In genomic region chr12:110279976-110280783, GRCh38 we compare ENCODE assay signal across 8 cellular contexts. TPM values are rescaled to one million over a fixed set of nuclear protein-coding genes. Genes with fewer than 3 reads are reported as not detected.
DNase-seq lines count a peak whose midpoint lies in the region; ATAC-seq lines count a peak whose summit lies in the region.

No MANE protein-coding gene starts in this region.

- peak; percentile 31 for ATAC-seq in effector memory CD8-positive, alpha-beta T cell (replicated peaks)
- ATAC-seq in GM19351 (IDR thresholded peaks at IDR 0.05; ENCODE audit: unreplicated experiment): no peak

- peak overlapping the region; percentile 98 for H3K27ac ChIP-seq in mesodermal cell (ENCODE audit: low read depth, low read length, severe bottlenecking)

- H3K36me3 Mint-ChIP-seq in activated CD4-positive, alpha-beta T cell treated with anti-CD3 and anti-CD28 coated beads, Interleukin-2, amount 10 ng/mL, durations not matched to agents 24 days and 14 days (ENCODE audit: low read depth): peaks cover 28% of the 10 kb centered on the region
- H3K36me3 Mint-ChIP-seq in effector memory CD8-positive, alpha-beta T cell (ENCODE audit: insufficient read depth): peaks cover 22% of the 10 kb centered on the region

- intact Hi-C loops in activated CD4-positive, alpha-beta T cell treated with anti-CD3 and anti-CD28 coated beads, Interleukin-2, amount 10 ng/mL, durations not matched to agents 24 days and 14 days (cut with micrococcal nuclease): loop anchor here (1.0 to 5.0 kb wide), 3 partner anchors 156 to 238 kb away; partner anchors contain the start of genes IFT81, RAD9B and VPS29

- H3K4me1 Mint-ChIP-seq in activated CD4-positive, alpha-beta T cell treated with anti-CD3 and anti-CD28 coated beads, Interleukin-2, amount 10 ng/mL, durations not matched to agents 24 days and 14 days: peaks cover 35% of the 10 kb centered on the region
- peaks cover 27 to 37% of the 10 kb centered on the region in 2 donors for H3K4me1 Mint-ChIP-seq in effector memory CD8-positive, alpha-beta T cell (ENCODE audit: low read depth in 2 of 2)

- peaks cover 25% of the 10 kb centered on the region for H3K4me1 ChIP-seq in mesodermal cell (ENCODE audit: control insufficient read depth, insufficient read depth, low read length, poor library complexity, severe bottlenecking)

- peak; percentile 72 for DNase-seq in ELF-1 (ENCODE audit: low read depth, low spot score)
- DNase-seq in H7: peak; percentile 83
- peak; percentile 80 for DNase-seq in NCI-H146 (lab: John Stamatoyannopoulos, UW)
- no peak for DNase-seq in activated CD4-positive, alpha-beta T cell treated with anti-CD3 and anti-CD28 coated beads, Interleukin-2, amount 10 ng/mL, durations not matched to agents 24 days and 14 days
- DNase-seq in effector memory CD8-positive, alpha-beta T cell: peak; percentile 53 to 67 (median 54)
- DNase-seq in stimulated activated CD8-positive, alpha-beta memory T cell treated with anti-CD3 and anti-CD28 coated beads, Interleukin-4, amount 100 ng/mL, for 24 hours (ENCODE audit: low read depth): peak; percentile 35

- peak overlapping the region; percentile 92 for H3K27ac Mint-ChIP-seq in activated CD4-positive, alpha-beta T cell treated with anti-CD3 and anti-CD28 coated beads, Interleukin-2, amount 10 ng/mL, durations not matched to agents 24 days and 14 days
- peak overlapping the region; percentile 96 to 97 for H3K27ac Mint-ChIP-seq in effector memory CD8-positive, alpha-beta T cell

- WGBS in mesodermal cell (ENCODE audit: insufficient coverage in 2 of 2), 2 experiments: 24 to 35% methylated on average over 12 to 14 of the region's 25 CpGs

- peaks cover 14% of the 10 kb centered on the region for H3K27me3 Mint-ChIP-seq in activated CD4-positive, alpha-beta T cell treated with anti-CD3 and anti-CD28 coated beads, Interleukin-2, amount 10 ng/mL, durations not matched to agents 24 days and 14 days
- H3K27me3 Mint-ChIP-seq in effector memory CD8-positive, alpha-beta T cell: no peaks in the 10 kb centered on the region

- no peaks in the 10 kb centered on the region for H3K27me3 ChIP-seq in H7 (ENCODE audit: control insufficient read depth, insufficient read depth, low read length)

- no peaks in the 10 kb centered on the region for H3K36me3 ChIP-seq in H7 (replicated peaks; ENCODE audit: control insufficient read depth, insufficient read depth, low read length)
- peaks cover 28% of the 10 kb centered on the region for H3K36me3 ChIP-seq in mesodermal cell (ENCODE audit: control insufficient read depth, insufficient read depth, low read length)

- peak overlapping the region; percentile 95 for H3K4me3 ChIP-seq in H7 (ENCODE audit: insufficient read depth, low read depth, low read length)
- H3K4me3 ChIP-seq in mesodermal cell (ENCODE audit: extremely low read depth, insufficient read depth, low read length, poor library complexity, severe bottlenecking): peak overlapping the region; percentile 86

- no peaks in the 10 kb centered on the region for H3K9me3 Mint-ChIP-seq in activated CD4-positive, alpha-beta T cell treated with anti-CD3 and anti-CD28 coated beads, Interleukin-2, amount 10 ng/mL, durations not matched to agents 24 days and 14 days
- no peaks in the 10 kb centered on the region for H3K9me3 Mint-ChIP-seq in effector memory CD8-positive, alpha-beta T cell

- no peaks in the 10 kb centered on the region for H3K9me3 ChIP-seq in mesodermal cell (ENCODE audit: control insufficient read depth, low read length)

- H3K4me3 Mint-ChIP-seq in activated CD4-positive, alpha-beta T cell treated with anti-CD3 and anti-CD28 coated beads, Interleukin-2, amount 10 ng/mL, durations not matched to agents 24 days and 14 days: peak overlapping the region; percentile 89
- H3K4me3 Mint-ChIP-seq in effector memory CD8-positive, alpha-beta T cell: peak overlapping the region; percentile 94 to 95

RNA-seq across cellular contexts. Expression of gene ATP2A2, which starts 0.9 kb away (rescaled TPM):
- 98.7 and 107 TPM in 2 replicates for total RNA-seq in H7 (2014; rRNA removed; shearing (Covaris generic))
- 219 and 222 TPM in 2 replicates for total RNA-seq in activated CD4-positive, alpha-beta T cell treated with anti-CD3 and anti-CD28 coated beads, Interleukin-2, amount 10 ng/mL, durations not matched to agents 24 days and 14 days
- 153 TPM for polyA plus RNA-seq in mesodermal cell (2013, experiment 1 of 2)
- 141 TPM for polyA plus RNA-seq in mesodermal cell (2013, experiment 2 of 2)
